ENCODE assay signal across 8 cellular contexts in the genomic region with DNA sequence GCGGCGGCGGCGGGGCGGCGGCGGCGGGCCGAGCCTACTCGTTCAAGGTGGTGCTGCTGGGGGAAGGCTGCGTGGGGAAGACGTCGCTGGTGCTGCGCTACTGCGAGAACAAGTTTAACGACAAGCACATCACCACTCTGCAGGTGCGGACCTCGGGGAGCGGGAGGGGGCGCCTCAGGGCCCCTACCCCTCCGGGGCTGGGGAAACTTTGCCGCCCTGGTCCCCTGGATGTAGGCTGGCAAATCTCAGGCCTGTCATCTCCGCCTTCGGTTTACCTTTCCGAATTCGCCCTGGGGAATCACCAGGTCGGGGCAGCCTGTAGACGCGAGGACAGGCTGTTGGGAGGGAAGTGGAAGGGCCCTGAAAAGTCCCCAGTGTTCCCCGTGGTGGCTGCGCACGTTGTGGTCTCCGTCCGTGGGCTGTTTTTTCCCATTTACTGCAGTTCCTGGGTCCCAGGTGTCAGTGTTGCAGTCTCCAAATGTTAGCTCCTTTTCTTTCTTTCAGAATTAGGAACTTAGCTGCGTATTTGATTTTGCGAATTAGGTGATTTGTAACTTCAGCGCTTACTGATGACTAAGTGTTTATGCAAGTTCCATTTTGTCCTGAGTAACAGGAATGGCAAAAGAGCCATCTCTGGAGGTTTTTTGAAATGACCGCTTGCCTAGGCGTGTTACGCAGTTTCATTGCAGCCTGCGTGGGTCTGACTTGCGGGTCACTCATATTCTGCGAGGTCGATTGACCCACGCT. TPM values are rescaled to one million over a fixed set of nuclear protein-coding genes. Genes with fewer than 3 reads are reported as not detected.
DNase-seq lines count a peak whose midpoint lies in the region; ATAC-seq and TF ChIP-seq lines count a peak whose summit lies in the region.

No MANE protein-coding gene starts in this region.

- DNase-seq in activated CD4-positive, alpha-beta T cell treated with anti-CD3 and anti-CD28 coated beads for 36 hours, result peak; percentile 81
- DNase-seq in dedifferentiated amniotic fluid mesenchymal stem cell (ENCODE audit: extremely low spot score) (peak; percentile 19), lung (ENCODE audit: low spot score) (peak; percentile 46), COLO829 (ENCODE audit: low spot score) (no peak)
- peak; percentile 26 to 43 (median 31) for DNase-seq in stimulated activated CD4-positive, alpha-beta T cell treated with anti-CD3 and anti-CD28 coated beads, TNF-alpha, amount 100 ng/mL, for 1 hour (ENCODE audit: low read depth in 3 of 3, low spot score in 1 of 3)

- H3K4me3 ChIP-seq in lung, result peak overlapping the region; percentile 66

- CTCF ChIA-PET in activated CD4-positive, alpha-beta T cell treated with anti-CD3 and anti-CD28 coated beads for 36 hours (lab: Charles Lee), result interaction anchor here (0.6 to 2.0 kb wide), 5 partner anchors 8 to 1610 kb away, joined by 3 to 6 read pairs (median 4); a partner anchor contains a TSS

- intact Hi-C loops in activated CD4-positive, alpha-beta T cell treated with anti-CD3 and anti-CD28 coated beads for 36 hours (cut with DNase I, micrococcal nuclease), result loop anchor here in 1 of 2 experiments (1.0 kb wide), 1 partner anchor 84 kb away; a partner anchor contains a TSS

- H3K36me3 Mint-ChIP-seq in IgD-negative memory B cell, result peaks cover 15% of the 10 kb centered on the region
- peaks cover 49% of the 10 kb centered on the region for H3K36me3 Mint-ChIP-seq in activated CD4-positive, alpha-beta T cell treated with anti-CD3 and anti-CD28 coated beads for 36 hours (ENCODE audit: low read depth)

- H3K27ac ChIP-seq in lung (ENCODE audit: low read depth in 1 of 2, low read length in 1 of 2), result peak overlapping the region; percentile 98 to 99

- H3K9ac ChIP-seq in ES-I3 (ENCODE audit: low read depth, low read length), result peak overlapping the region; percentile 69

- peak overlapping the region; percentile 90 to 98 (median 93) for H3K4me3 Mint-ChIP-seq in IgD-negative memory B cell
- peak overlapping the region; percentile 94 for H3K4me3 Mint-ChIP-seq in activated CD4-positive, alpha-beta T cell treated with anti-CD3 and anti-CD28 coated beads for 36 hours

- H3K9me3 Mint-ChIP-seq in IgD-negative memory B cell, result peaks cover 0 to 16% (median 4%) of the 10 kb centered on the region in 3 donors
- H3K9me3 Mint-ChIP-seq in activated CD4-positive, alpha-beta T cell treated with anti-CD3 and anti-CD28 coated beads for 36 hours (ENCODE audit: low read depth), result peaks cover 12% of the 10 kb centered on the region

- H3K36me3 ChIP-seq in ES-I3 (ENCODE audit: insufficient read depth, low read length) (peaks cover 4% of the 10 kb centered on the region), lung (ENCODE audit: control insufficient read depth in 2 of 2, insufficient read depth in 2 of 2, low read length in 2 of 2) (peaks cover 0 to 11% of the 10 kb centered on the region in 2 donors)

- no peaks in the 10 kb centered on the region for H3K9me3 ChIP-seq in ES-I3 (ENCODE audit: control insufficient read depth, insufficient read depth, low read length)
- H3K9me3 ChIP-seq in lung (ENCODE audit: control insufficient read depth in 2 of 2, insufficient read depth in 1 of 2, low read length in 1 of 2), result peaks cover 3 to 6% of the 10 kb centered on the region in 2 donors

- POLR2A ChIA-PET in activated CD4-positive, alpha-beta T cell treated with anti-CD3 and anti-CD28 coated beads for 36 hours (lab: Charles Lee), result interaction anchor here (0.6 to 3.6 kb wide), 5 partner anchors 8 to 92 kb away, joined by 3 to 32 read pairs (median 4); a partner anchor contains a TSS

- H3K4me1 Mint-ChIP-seq in IgD-negative memory B cell, result peaks cover 28 to 51% (median 32%) of the 10 kb centered on the region in 3 donors
- H3K4me1 Mint-ChIP-seq in activated CD4-positive, alpha-beta T cell treated with anti-CD3 and anti-CD28 coated beads for 36 hours, result peaks cover 38% of the 10 kb centered on the region

- peak overlapping the region; percentile 95 to 100 (median 99) for H3K27ac Mint-ChIP-seq in IgD-negative memory B cell
- H3K27ac Mint-ChIP-seq in activated CD4-positive, alpha-beta T cell treated with anti-CD3 and anti-CD28 coated beads for 36 hours, result peak overlapping the region; percentile 99

- TF ChIP-seq CTCF in lung (IDR thresholded peaks at IDR 0.05; ENCODE audit: control extremely low read depth, extremely low read depth), result no peak

- H3K27me3 Mint-ChIP-seq in IgD-negative memory B cell, result peaks cover 2% of the 10 kb centered on the region
- peaks cover 9% of the 10 kb centered on the region for H3K27me3 Mint-ChIP-seq in activated CD4-positive, alpha-beta T cell treated with anti-CD3 and anti-CD28 coated beads for 36 hours

- peaks cover 8% of the 10 kb centered on the region for H3K4me1 ChIP-seq in ES-I3 (ENCODE audit: insufficient read depth, low read length)
- H3K4me1 ChIP-seq in lung (ENCODE audit: control insufficient read depth in 2 of 2, insufficient read depth in 2 of 2, low read length in 2 of 2), result peaks cover 2 to 19% of the 10 kb centered on the region in 2 donors

- no peaks in the 10 kb centered on the region for H3K27me3 ChIP-seq in lung (ENCODE audit: control insufficient read depth, insufficient read depth)

- 1% methylated on average over 36 to 45 of the region's 45 CpGs for WGBS in lung, 2 donors

- peak; percentile 41 for ATAC-seq in GM21576 (IDR thresholded peaks at IDR 0.05; ENCODE audit: unreplicated experiment)
- ATAC-seq in activated CD4-positive, alpha-beta T cell treated with anti-CD3 and anti-CD28 coated beads for 36 hours, result peak; percentile 70
- peak; percentile 28 for ATAC-seq in lung (ENCODE audit: insufficient read depth, low FRiP score)

RNA-seq across cellular contexts. Expression of a gene that starts 0.7 kb away (rescaled TPM):
- 16.2 TPM for polyA plus RNA-seq in IgD-negative memory B cell
- 10 to 100 TPM; 88.9 to 98.9 TPM for total RNA-seq in activated CD4-positive, alpha-beta T cell treated with anti-CD3 and anti-CD28 coated beads for 36 hours
- total RNA-seq in lung, result 10 to 100 TPM; 58.4 to 58.5 TPM
- 10 to 100 TPM; 11.8 to 43.1 TPM for polyA plus RNA-seq in lung
